In the genomic region with DNA sequence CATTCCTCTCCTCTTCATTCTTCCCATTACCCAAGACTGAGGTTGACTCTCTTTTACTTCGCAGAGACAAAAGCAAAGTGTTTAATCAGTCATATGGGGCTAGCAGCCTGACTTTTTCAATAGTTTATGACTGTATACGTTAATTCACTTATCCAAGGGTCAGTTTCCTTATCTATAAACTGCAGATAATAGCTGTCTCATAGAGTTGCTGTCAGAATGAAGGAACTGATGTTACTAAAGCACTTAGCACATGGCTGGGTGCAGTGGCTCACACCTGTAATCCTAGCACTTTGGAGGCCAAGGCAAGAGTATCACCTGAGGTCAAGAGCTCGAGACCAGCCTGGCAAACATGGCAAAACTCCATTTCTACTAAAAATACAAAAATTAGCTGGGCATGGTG, we compare ENCODE assay signal across 1 cellular context.
TF ChIP-seq lines count a peak whose summit lies in the region.

No MANE protein-coding gene starts in this region.

TF ChIP-seq in K562, 482 proteins besides CTCF, POLR2A, EP300 and RAD21 (continued from another document):
- TF ChIP-seq SOX6 (IDR thresholded peaks at IDR 0.05) = peak; percentile 38; the same call in 1 of the 2 replicates
